9 cellular contexts compared by ENCODE assay signal in genomic region chr22:37533995-37534394, GRCh38. TPM values are rescaled to one million over a fixed set of nuclear protein-coding genes. Genes with fewer than 3 reads are reported as not detected.
A peak's percentile ranks its signal among the peaks of the same experiment; 100 is the strongest.
DNase-seq lines count a peak whose midpoint lies in the region; ATAC-seq and TF ChIP-seq lines count a peak whose summit lies in the region.
"Had no signal": no experiment of that assay in that cellular context is flagged by ENCODE, and none has a peak within 500 bp of the region (broad histone marks: within the 10 kb centered on the region; RNA-seq: fewer than 3 reads in every experiment).

No MANE protein-coding gene starts in this region.

- peak overlapping the region in 4 of 5 experiments; percentile 25 to 97 (median 80) for H3K27ac Mint-ChIP-seq in brain
- peak overlapping the region; percentile 7 for H3K27ac Mint-ChIP-seq in stimulated activated naive B cell treated with anti-CD40 and anti-IgM and Interleukin-4, amounts not matched to agents 10 μg/mL and 1 μg/mL and 100 μg/mL, for 72 hours
- H3K27ac Mint-ChIP-seq: activated naive CD8-positive, alpha-beta T cell had no signal

- no peak overlapping the region for H3K4me3 Mint-ChIP-seq in activated T-cell treated with anti-CD3 and anti-CD28 coated beads, Interleukin-2, amount 50 U/mL, for 4 hours
- peak overlapping the region in 2 of 5 experiments; percentile 38 to 53 for H3K4me3 Mint-ChIP-seq in brain
- H3K4me3 Mint-ChIP-seq in stimulated activated naive B cell treated with anti-CD40 and anti-IgM and Interleukin-4, amounts not matched to agents 10 μg/mL and 1 μg/mL and 100 μg/mL, for 72 hours: no peak overlapping the region
- H3K4me3 Mint-ChIP-seq: activated naive CD8-positive, alpha-beta T cell had no signal

- H3K36me3 Mint-ChIP-seq in activated T-cell treated with anti-CD3 and anti-CD28 coated beads, Interleukin-2, amount 50 U/mL, for 4 hours (ENCODE audit: insufficient read depth): no peaks in the 10 kb centered on the region
- no peaks in the 10 kb centered on the region for H3K36me3 Mint-ChIP-seq in brain
- H3K36me3 Mint-ChIP-seq in stimulated activated naive B cell treated with anti-CD40 and anti-IgM and Interleukin-4, amounts not matched to agents 10 μg/mL and 1 μg/mL and 100 μg/mL, for 72 hours: no peaks in the 10 kb centered on the region
- H3K36me3 Mint-ChIP-seq: activated naive CD8-positive, alpha-beta T cell had no signal

- TF ChIP-seq CTCF in brain (conservative IDR thresholded peaks at IDR 0.05): no peak

- peaks cover 4% of the 10 kb centered on the region for H3K27me3 Mint-ChIP-seq in activated T-cell treated with anti-CD3 and anti-CD28 coated beads, Interleukin-2, amount 50 U/mL, for 4 hours (ENCODE audit: low read depth)
- peaks cover 30% of the 10 kb centered on the region for H3K27me3 Mint-ChIP-seq in brain
- peaks cover 9 to 14% of the 10 kb centered on the region in 2 donors for H3K27me3 Mint-ChIP-seq in stimulated activated naive B cell treated with anti-CD40 and anti-IgM and Interleukin-4, amounts not matched to agents 10 μg/mL and 1 μg/mL and 100 μg/mL, for 72 hours

- H3K4me1 Mint-ChIP-seq in activated T-cell treated with anti-CD3 and anti-CD28 coated beads, Interleukin-2, amount 50 U/mL, for 4 hours (ENCODE audit: low read depth): peaks cover 26% of the 10 kb centered on the region
- H3K4me1 Mint-ChIP-seq in brain: peaks cover 22% of the 10 kb centered on the region
- peaks cover 21 to 30% of the 10 kb centered on the region in 2 donors for H3K4me1 Mint-ChIP-seq in stimulated activated naive B cell treated with anti-CD40 and anti-IgM and Interleukin-4, amounts not matched to agents 10 μg/mL and 1 μg/mL and 100 μg/mL, for 72 hours

- peak; percentile 47 to 64 for ATAC-seq in activated T-cell treated with anti-CD3 and anti-CD28 coated beads, Interleukin-2, amount 50 U/mL, for 4 hours
- peak; percentile 52 to 61 for ATAC-seq in stimulated activated naive B cell treated with anti-CD40 and anti-IgM and Interleukin-4, amounts not matched to agents 10 μg/mL and 1 μg/mL and 100 μg/mL, for 72 hours (replicated peaks)
- ATAC-seq in GM21515 (IDR thresholded peaks at IDR 0.05; ENCODE audit: unreplicated experiment) (no peak), GM19452 (IDR thresholded peaks at IDR 0.05; ENCODE audit: unreplicated experiment) (no peak)

- DNase-seq in activated T-cell treated with anti-CD3 and anti-CD28 coated beads, Interleukin-2, amount 50 U/mL, for 4 hours: no peak
- DNase-seq in activated T-cell treated with anti-CD3 and anti-CD28 coated beads, Interleukin-2, amount 50 U/mL, for 1 hour: no peak
- peak; percentile 69 for DNase-seq in NCI-H524 treated with DMSO at 0.1 percent for 48 hours (lab: John Stamatoyannopoulos, UW)
- peak; percentile 51 for DNase-seq in stimulated activated naive B cell treated with anti-CD40 and anti-IgM and Interleukin-4, amounts not matched to agents 10 μg/mL and 1 μg/mL and 100 μg/mL, for 72 hours
- DNase-seq in activated gamma-delta T cell treated with Interleukin-2 at 50 U/mL for 16 hours: no peak

- no peaks in the 10 kb centered on the region for H3K9me3 Mint-ChIP-seq in activated T-cell treated with anti-CD3 and anti-CD28 coated beads, Interleukin-2, amount 50 U/mL, for 4 hours
- peaks cover 0 to 3% (median 0%) of the 10 kb centered on the region in 5 experiments for H3K9me3 Mint-ChIP-seq in brain
- no peaks in the 10 kb centered on the region for H3K9me3 Mint-ChIP-seq in stimulated activated naive B cell treated with anti-CD40 and anti-IgM and Interleukin-4, amounts not matched to agents 10 μg/mL and 1 μg/mL and 100 μg/mL, for 72 hours

RNA-seq across cellular contexts. Expression of gene CARD10, which starts 14.8 kb away (rescaled TPM):
- total RNA-seq in activated T-cell treated with anti-CD3 and anti-CD28 coated beads, Interleukin-2, amount 50 U/mL, for 4 hours: under 1 TPM in 2 of 3 donors, not detected in 1; 0.26 to 0.35 TPM
- polyA plus RNA-seq in brain (ENCODE audit: insufficient read depth, low read depth, low replicate concordance): 3.7 TPM

RNA-seq across cellular contexts. Expression of gene CDC42EP1, which starts 26.3 kb away (rescaled TPM):
- total RNA-seq in activated T-cell treated with anti-CD3 and anti-CD28 coated beads, Interleukin-2, amount 50 U/mL, for 4 hours: under 1 TPM; 0.13 to 0.42 (median 0.35) TPM
- 69.7 TPM for polyA plus RNA-seq in brain (ENCODE audit: insufficient read depth, low read depth, low replicate concordance)

RNA-seq across cellular contexts. Expression of gene LGALS2, which starts 45.9 kb away (rescaled TPM):
- not detected for total RNA-seq in activated T-cell treated with anti-CD3 and anti-CD28 coated beads, Interleukin-2, amount 50 U/mL, for 4 hours
- polyA plus RNA-seq in brain (ENCODE audit: insufficient read depth, low read depth, low replicate concordance): not detected

RNA-seq across cellular contexts. Expression of gene MFNG, which starts 47.8 kb away (rescaled TPM):
- 100 to 1,000 TPM; 157 to 188 (median 184) TPM for total RNA-seq in activated T-cell treated with anti-CD3 and anti-CD28 coated beads, Interleukin-2, amount 50 U/mL, for 4 hours
- 6.8 TPM for polyA plus RNA-seq in brain (ENCODE audit: insufficient read depth, low read depth, low replicate concordance)

Comparison
In these comparisons a context has a peak if more than half of its experiments do, and no peak if none do; other contexts are left out.
1. ATAC-seq: peak in activated T-cell treated with anti-CD3 and anti-CD28 coated beads, Interleukin-2, amount 50 U/mL, for 4 hours (2 of 2) and stimulated activated naive B cell treated with anti-CD40 and anti-IgM and Interleukin-4, amounts not matched to agents 10 μg/mL and 1 μg/mL and 100 μg/mL, for 72 hours (2 of 2); none in GM21515 (single experiment) and GM19452 (single experiment).
2. DNase-seq: peak in NCI-H524 treated with DMSO at 0.1 percent for 48 hours (single experiment) and stimulated activated naive B cell treated with anti-CD40 and anti-IgM and Interleukin-4, amounts not matched to agents 10 μg/mL and 1 μg/mL and 100 μg/mL, for 72 hours (single experiment); none in activated T-cell treated with anti-CD3 and anti-CD28 coated beads, Interleukin-2, amount 50 U/mL, for 4 hours (single experiment), activated T-cell treated with anti-CD3 and anti-CD28 coated beads, Interleukin-2, amount 50 U/mL, for 1 hour (single experiment) and activated gamma-delta T cell treated with Interleukin-2 at 50 U/mL for 16 hours (single experiment).